ENCODE assay signal across 20 cellular contexts in genomic region chr2:119489232-119489952, GRCh38. TPM values are rescaled to one million over a fixed set of nuclear protein-coding genes. Genes with fewer than 3 reads are reported as not detected.
DNase-seq lines count a peak whose midpoint lies in the region; ATAC-seq, FAIRE-seq and TF ChIP-seq lines count a peak whose summit lies in the region.
"Had no signal": no experiment of that assay in that cellular context is flagged by ENCODE, and none has a peak within 500 bp of the region (broad histone marks: within the 10 kb centered on the region; RNA-seq: fewer than 3 reads in every experiment).

No MANE protein-coding gene starts in this region.

- CTCF ChIA-PET in A549 (lab: Yijun Ruan, JAX): interaction anchor here (4.2 to 8.2 kb wide), 2 partner anchors 10 to 13 kb away, joined by 19 to 77 read pairs; no protein-coding TSS in a partner anchor
- CTCF ChIA-PET in H1 (lab: Charles Lee; ENCODE audit: partially characterized antibody): interaction anchor here (0.7 to 7.1 kb wide), 12 partner anchors 13 to 439 kb away, joined by 3 to 100 read pairs (median 4); no protein-coding TSS in a partner anchor

- H2BK15ac ChIP-seq in H1 (ENCODE audit: low read length): no peak overlapping the region

- TF ChIP-seq POLR2A in A549 (IDR thresholded peaks at IDR 0.05; ENCODE audit: low read length): no peak
- TF ChIP-seq POLR2A in H1 (IDR thresholded peaks at IDR 0.05; ENCODE audit: control extremely low read depth in 1 of 2, low read depth in 2 of 2, low read length in 2 of 2): no peak

- no peaks in the 10 kb centered on the region for H3K4me1 Mint-ChIP-seq in activated T-cell treated with anti-CD3 and anti-CD28 coated beads, Interleukin-2, amount 50 U/mL, for 72 hours (ENCODE audit: low read depth)
- H3K4me1 Mint-ChIP-seq: CD4-positive, CD25-positive, alpha-beta regulatory T cell; stimulated activated effector memory CD8-positive, alpha-beta T cell treated with anti-CD3 and anti-CD28 coated beads, Interleukin-12 subunit alpha, Interleukin-12 subunit beta, amount 100 ng/mL, for 72 hours had no signal

- H3K4me2 ChIP-seq in A549 (no peak overlapping the region), H1 (ENCODE audit: insufficient read depth in 1 of 2, low read depth in 2 of 2, low read length in 2 of 2) (no peak overlapping the region)

- intact Hi-C loops in mucosa of descending colon (cut with DNase I, micrococcal nuclease): no loop called here

- no peaks in the 10 kb centered on the region for H3K9me3 ChIP-seq in A549
- no peaks in the 10 kb centered on the region for H3K9me3 ChIP-seq in H1 (ENCODE audit: insufficient read depth in 2 of 2, low read depth in 1 of 2, low read length in 1 of 2)
- no peaks in the 10 kb centered on the region for H3K9me3 ChIP-seq in mucosa of descending colon
- H3K9me3 ChIP-seq: tibial nerve had no signal

- H2BK120ac ChIP-seq in H1 (replicated peaks; ENCODE audit: low read depth, low read length): no peak overlapping the region

- H3K18ac ChIP-seq in H1 (ENCODE audit: extremely low read depth, low read length): no peak overlapping the region

- H3K23me2 ChIP-seq in H1 (ENCODE audit: low read depth, low read length): no peaks in the 10 kb centered on the region

- H3K4me3 ChIP-seq in A549 (no peak overlapping the region), H1 (ENCODE audit: extremely low read depth in 1 of 4, insufficient read depth in 2 of 4, low read depth in 3 of 4, low read length in 4 of 4) (no peak overlapping the region), mucosa of descending colon (no peak overlapping the region)
- H3K4me3 ChIP-seq: tibial nerve had no signal

- no peaks in the 10 kb centered on the region for H3K36me3 ChIP-seq in H1 (ENCODE audit: control insufficient read depth in 2 of 4, insufficient read depth in 4 of 4, low read length in 3 of 4)
- H3K36me3 ChIP-seq in mucosa of descending colon (ENCODE audit: low read depth): no peaks in the 10 kb centered on the region
- H3K36me3 ChIP-seq: tibial nerve had no signal

- TF ChIP-seq EP300 in A549 (IDR thresholded peaks at IDR 0.05) (no peak), H1 (IDR thresholded peaks at IDR 0.05; ENCODE audit: borderline replicate concordance in 1 of 2, low read depth in 2 of 2, low read length in 2 of 2) (no peak)

- ATAC-seq in A549: no peak
- ATAC-seq in mucosa of descending colon: peak; percentile 65
- ATAC-seq in HG02588 (IDR thresholded peaks at IDR 0.05; ENCODE audit: unreplicated experiment): no peak
- no peak for ATAC-seq in activated T-cell treated with anti-CD3 and anti-CD28 coated beads, Interleukin-2, amount 50 U/mL, for 72 hours (replicated peaks in 1 of 2)
- ATAC-seq: stimulated activated effector memory CD8-positive, alpha-beta T cell treated with anti-CD3 and anti-CD28 coated beads, Interleukin-12 subunit alpha, Interleukin-12 subunit beta, amount 100 ng/mL, for 72 hours had no signal

- no peak overlapping the region for H4K91ac ChIP-seq in H1 (replicated peaks; ENCODE audit: insufficient read length, low read length)

- no peaks in the 10 kb centered on the region for H3K36me3 Mint-ChIP-seq in activated T-cell treated with anti-CD3 and anti-CD28 coated beads, Interleukin-2, amount 50 U/mL, for 72 hours (ENCODE audit: insufficient read depth in 2 of 2)
- H3K36me3 Mint-ChIP-seq: CD4-positive, CD25-positive, alpha-beta regulatory T cell; stimulated activated effector memory CD8-positive, alpha-beta T cell treated with anti-CD3 and anti-CD28 coated beads, Interleukin-12 subunit alpha, Interleukin-12 subunit beta, amount 100 ng/mL, for 72 hours had no signal

- H3K79me2 ChIP-seq in H1 (ENCODE audit: control insufficient read depth in 1 of 2, insufficient read depth in 2 of 2, low read length in 2 of 2): no peaks in the 10 kb centered on the region

- POLR2A ChIA-PET in A549 (lab: Yijun Ruan, JAX): no interaction called here
- POLR2A ChIA-PET in H1 (lab: Charles Lee; ENCODE audit: partially characterized antibody): no interaction called here

- no peaks in the 10 kb centered on the region; a peak in 1 of 7 replicates for H3K27me3 ChIP-seq in H1 (replicated peaks in 1 of 4; ENCODE audit: control insufficient read depth in 3 of 4, extremely low read depth in 1 of 4, insufficient read depth in 3 of 4, low read length in 3 of 4)

- H3K4me3 Mint-ChIP-seq in activated T-cell treated with anti-CD3 and anti-CD28 coated beads, Interleukin-2, amount 50 U/mL, for 72 hours: no peak overlapping the region
- H3K4me3 Mint-ChIP-seq: activated naive CD4-positive, alpha-beta T cell treated with anti-CD3 and anti-CD28 coated beads for 36 hours; CD4-positive, CD25-positive, alpha-beta regulatory T cell; stimulated activated effector memory CD8-positive, alpha-beta T cell treated with anti-CD3 and anti-CD28 coated beads, Interleukin-12 subunit alpha, Interleukin-12 subunit beta, amount 100 ng/mL, for 72 hours had no signal

- H3K79me1 ChIP-seq in H1 (ENCODE audit: low read depth, low read length): no peaks in the 10 kb centered on the region

- peak overlapping the region; percentile 67 to 78; a peak in 5 of 6 replicates for H3K27ac ChIP-seq in A549
- H3K27ac ChIP-seq in H1 (ENCODE audit: low read depth, low read length): no peak overlapping the region
- H3K27ac ChIP-seq: RWPE1, tibial nerve had no signal

- H4K5ac ChIP-seq in H1 (ENCODE audit: insufficient read length, low read depth, low read length): no peak overlapping the region

- H3K56ac ChIP-seq in H1 (replicated peaks; ENCODE audit: insufficient read length, low read depth, low read length): no peak overlapping the region

- DNase-seq in A549 (ENCODE audit: low read depth in 1 of 2, low spot score in 1 of 2) (no peak), H1 (ENCODE audit: low read depth in 1 of 2, low spot score in 2 of 2) (no peak), mucosa of descending colon (peak in 2 of 3 donors; percentile 61 to 67), HuH-7 (ENCODE audit: low spot score) (no peak)
- no peak for DNase-seq in activated T-cell treated with anti-CD3 and anti-CD28 coated beads, Interleukin-2, amount 50 U/mL, for 72 hours
- DNase-seq: activated CD4-positive, alpha-beta T cell treated with anti-CD3 and anti-CD28 coated beads, Interleukin-2, amount 50 U/mL, for 48 hours; activated naive CD4-positive, alpha-beta T cell treated with anti-CD3 and anti-CD28 coated beads for 36 hours; activated T-cell treated with anti-CD3 and anti-CD28 coated beads for 4 hours; anterior cingulate cortex; CD4-positive, CD25-positive, alpha-beta regulatory T cell; cerebellar nuclear complex; KBM-7; NCI-H2081 had no signal

- H3K14ac ChIP-seq in H1 (ENCODE audit: insufficient read length): no peak overlapping the region

- no peak overlapping the region for H2BK5ac ChIP-seq in H1 (ENCODE audit: low read depth, low read length)

- peak overlapping the region; percentile 22; the same call in 1 of the 2 replicates for H2BK12ac ChIP-seq in H1 (ENCODE audit: low read depth, low read length)

- no peak for TF ChIP-seq RAD21 in A549 (conservative IDR thresholded peaks at IDR 0.05 in 1 of 2, IDR thresholded peaks at IDR 0.05 in 1 of 2)
- TF ChIP-seq RAD21 in H1 (IDR thresholded peaks at IDR 0.05 in 1 of 2, conservative IDR thresholded peaks at IDR 0.05 in 1 of 2; ENCODE audit: low read depth in 2 of 2, low read length in 2 of 2): no peak

- no peaks in the 10 kb centered on the region for H3K27me3 Mint-ChIP-seq in activated T-cell treated with anti-CD3 and anti-CD28 coated beads, Interleukin-2, amount 50 U/mL, for 72 hours (ENCODE audit: low read depth)
- H3K27me3 Mint-ChIP-seq: CD4-positive, CD25-positive, alpha-beta regulatory T cell had no signal

- H3K4ac ChIP-seq in H1 (replicated peaks; ENCODE audit: insufficient read length, low read depth, low read length): no peak overlapping the region

- no peak overlapping the region for H3K9ac ChIP-seq in H1 (replicated peaks in 1 of 4; ENCODE audit: extremely low read depth in 1 of 4, low read depth in 3 of 4, low read length in 3 of 4)

- no peak overlapping the region for H2AFZ ChIP-seq in H1 (ENCODE audit: low read length)

- TF ChIP-seq CTCF in A549 (IDR thresholded peaks at IDR 0.05): no peak
- TF ChIP-seq CTCF in H1 (IDR thresholded peaks at IDR 0.05; ENCODE audit: control extremely low read depth in 1 of 3, insufficient read depth in 1 of 3, low read depth in 1 of 3, low read length in 3 of 3): no peak
- TF ChIP-seq CTCF in mucosa of descending colon (IDR thresholded peaks at IDR 0.05): no peak

- FAIRE-seq in A549 (lab: Jason Lieb, UNC) (no peak), H1 (lab: Jason Lieb, UNC) (no peak)
- FAIRE-seq: islet of Langerhans had no signal

- H3K4me1 ChIP-seq in A549 (peaks cover 84% of the 10 kb centered on the region), H1 (replicated peaks in 1 of 4; ENCODE audit: control insufficient read depth in 3 of 4, insufficient read depth in 4 of 4, low read length in 3 of 4) (peaks cover 0 to 2% (median 1%) of the 10 kb centered on the region in 4 experiments; a peak in 5 of 7 replicates), mucosa of descending colon (ENCODE audit: low read depth) (peaks cover 10% of the 10 kb centered on the region)
- H3K4me1 ChIP-seq: tibial nerve had no signal

- H4K8ac ChIP-seq in H1 (ENCODE audit: extremely low read depth, insufficient read depth, low read length): no peak overlapping the region

- H3K23ac ChIP-seq in H1 (ENCODE audit: insufficient read length): no peak overlapping the region

- H3K9me3 Mint-ChIP-seq in activated T-cell treated with anti-CD3 and anti-CD28 coated beads, Interleukin-2, amount 50 U/mL, for 72 hours: no peaks in the 10 kb centered on the region
- H3K9me3 Mint-ChIP-seq: activated naive CD4-positive, alpha-beta T cell treated with anti-CD3 and anti-CD28 coated beads for 36 hours; stimulated activated effector memory CD8-positive, alpha-beta T cell treated with anti-CD3 and anti-CD28 coated beads, Interleukin-12 subunit alpha, Interleukin-12 subunit beta, amount 100 ng/mL, for 72 hours had no signal

- 81% methylated on average over 10 of the region's 10 CpGs for WGBS in A549 (ENCODE audit: missing lambda C conversion rate)
- 83% methylated on average over 10 of the region's 10 CpGs; no CpG with 5 or more reads in 1 of the 2 experiments for WGBS in H1 (ENCODE audit: extremely low coverage in 1 of 2, insufficient coverage in 1 of 2, insufficient read length in 1 of 2, insufficient replicate concordance in 2 of 2, low coverage in 1 of 2, low lambda C conversion rate in 2 of 2, missing lambda C conversion rate in 1 of 2), 2 experiments

- no peak overlapping the region for H3K27ac Mint-ChIP-seq in activated T-cell treated with anti-CD3 and anti-CD28 coated beads, Interleukin-2, amount 50 U/mL, for 72 hours
- H3K27ac Mint-ChIP-seq: activated naive CD4-positive, alpha-beta T cell treated with anti-CD3 and anti-CD28 coated beads for 36 hours; CD4-positive, CD25-positive, alpha-beta regulatory T cell; stimulated activated effector memory CD8-positive, alpha-beta T cell treated with anti-CD3 and anti-CD28 coated beads, Interleukin-12 subunit alpha, Interleukin-12 subunit beta, amount 100 ng/mL, for 72 hours had no signal

- 0 out of 2 replicates have a peak overlapping the region, but pooled peaks have one; percentile 53 for H2AK5ac ChIP-seq in H1 (ENCODE audit: low read depth, low read length)

- no peaks in the 10 kb centered on the region for H4K20me1 ChIP-seq in H1 (replicated peaks in 1 of 2; ENCODE audit: control insufficient read depth in 1 of 2, insufficient read depth in 2 of 2, low read length in 2 of 2)

- H2BK20ac ChIP-seq in H1 (ENCODE audit: low read length): no peak overlapping the region

RNA-seq across cellular contexts. Expression of gene SCTR, which starts 34.9 kb away (rescaled TPM):
- polyA plus RNA-seq in A549 (2011; rRNA removed) (not detected in 2 replicates), A549 (2017; fragmentation: RNase III; extraction: RNeasy Plus Mini Kit Qiagen cat#74134 plus additional on column Dnase treatment) (not detected in 3 replicates), H1 (2011; rRNA removed) (0.15 and 0.61 TPM in 2 replicates)
- not detected in 2 replicates for polyA plus RNA-seq in A549 (2012; cell fraction: cytosol; rRNA removed)
- polyA plus RNA-seq in A549 (2012; cell fraction: nucleus; rRNA removed): not detected in 2 replicates
- not detected in 2 replicates for polyA minus RNA-seq in A549 (2011; rRNA and poly(A)+ RNA removed)
- not detected in 2 replicates for total RNA-seq in H1 (2021; fragmentation: NEBNext Ultra II Directional; extraction: Animal tissue kit (Norgen Biotek cat#: 25700))
- 0.19 TPM for polyA plus RNA-seq in H1 (2011; cell fraction: cytosol; rRNA removed)
- polyA plus RNA-seq in H1 (2011; cell fraction: nucleus; rRNA removed): 1.2 TPM
- 0.48 to 0.96 TPM (median 0.52 TPM) in 3 of 4 replicates, not detected in the other for polyA plus RNA-seq in H1 (2012, experiment 1 of 2)
- 0.08 TPM for polyA plus RNA-seq in H1 (2012, experiment 2 of 2)
- 0.02 TPM for polyA plus RNA-seq in H1 (2013, experiment 1 of 2)
- 0.07 TPM for polyA plus RNA-seq in H1 (2013, experiment 2 of 2)
- 0.12 and 0.25 TPM in 2 replicates for polyA minus RNA-seq in H1 (2011; rRNA and poly(A)+ RNA removed)
- not detected for polyA minus RNA-seq in H1 (2011; cell fraction: cytosol; rRNA and poly(A)+ RNA removed)
- 0.40 TPM for polyA minus RNA-seq in H1 (2011; cell fraction: nucleus; rRNA and poly(A)+ RNA removed)
- under 1 TPM in 2 of 3 donors, not detected in 1; 0.25 to 0.32 TPM for total RNA-seq in mucosa of descending colon
- total RNA-seq in activated T-cell treated with anti-CD3 and anti-CD28 coated beads, Interleukin-2, amount 50 U/mL, for 72 hours: not detected
- total RNA-seq: activated naive CD4-positive, alpha-beta T cell treated with anti-CD3 and anti-CD28 coated beads for 36 hours; CD4-positive, CD25-positive, alpha-beta regulatory T cell; NCI-H460; tibial nerve had no signal
- polyA plus RNA-seq: AG04450; CD4-positive, CD25-positive, alpha-beta regulatory T cell had no signal

RNA-seq across cellular contexts. Expression of gene CFAP221, which starts 54.9 kb away (rescaled TPM):
- polyA plus RNA-seq in A549 (2011; rRNA removed) (0.17 and 0.22 TPM in 2 replicates), A549 (2017; fragmentation: RNase III; extraction: RNeasy Plus Mini Kit Qiagen cat#74134 plus additional on column Dnase treatment) (0.16 to 0.30 TPM (median 0.24 TPM) in 3 replicates), H1 (2011; rRNA removed) (0.05 and 0.14 TPM in 2 replicates)
- polyA plus RNA-seq in A549 (2012; cell fraction: cytosol; rRNA removed): 0.13 and 0.26 TPM in 2 replicates
- not detected in 2 replicates for polyA plus RNA-seq in A549 (2012; cell fraction: nucleus; rRNA removed)
- not detected in 2 replicates for polyA minus RNA-seq in A549 (2011; rRNA and poly(A)+ RNA removed)
- 0.36 and 0.71 TPM in 2 replicates for total RNA-seq in H1 (2021; fragmentation: NEBNext Ultra II Directional; extraction: Animal tissue kit (Norgen Biotek cat#: 25700))
- polyA plus RNA-seq in H1 (2011; cell fraction: cytosol; rRNA removed): 0.18 TPM
- polyA plus RNA-seq in H1 (2011; cell fraction: nucleus; rRNA removed): 0.11 TPM
- polyA plus RNA-seq in H1 (2012, experiment 1 of 2): 0.15 to 0.58 TPM (median 0.49 TPM) in 3 of 4 replicates, not detected in the other
- not detected for polyA plus RNA-seq in H1 (2012, experiment 2 of 2)
- polyA plus RNA-seq in H1 (2013, experiment 1 of 2): 0.36 TPM
- 0.33 TPM for polyA plus RNA-seq in H1 (2013, experiment 2 of 2)
- polyA minus RNA-seq in H1 (2011; rRNA and poly(A)+ RNA removed): 1.3 TPM in 1 of 2 replicates, not detected in the other
- polyA minus RNA-seq in H1 (2011; cell fraction: cytosol; rRNA and poly(A)+ RNA removed): not detected
- polyA minus RNA-seq in H1 (2011; cell fraction: nucleus; rRNA and poly(A)+ RNA removed): 0.80 TPM
- total RNA-seq in mucosa of descending colon: under 1 TPM in 1 of 3 donors, not detected in 2; 0.51 TPM
- not detected for total RNA-seq in activated T-cell treated with anti-CD3 and anti-CD28 coated beads, Interleukin-2, amount 50 U/mL, for 72 hours
- total RNA-seq: activated naive CD4-positive, alpha-beta T cell treated with anti-CD3 and anti-CD28 coated beads for 36 hours; CD4-positive, CD25-positive, alpha-beta regulatory T cell; NCI-H460 had no signal
- polyA plus RNA-seq: AG04450; CD4-positive, CD25-positive, alpha-beta regulatory T cell had no signal

RNA-seq across cellular contexts. Expression of gene TMEM37, which starts 57.7 kb away (rescaled TPM):
- 7.5 and 10.8 TPM in 2 replicates for polyA plus RNA-seq in A549 (2011; rRNA removed)
- 5.7 and 7.9 TPM in 2 replicates for polyA plus RNA-seq in A549 (2012; cell fraction: cytosol; rRNA removed)
- 4.7 and 5.0 TPM in 2 replicates for polyA plus RNA-seq in A549 (2012; cell fraction: nucleus; rRNA removed)
- polyA plus RNA-seq in A549 (2017; fragmentation: RNase III; extraction: RNeasy Plus Mini Kit Qiagen cat#74134 plus additional on column Dnase treatment): 3.3 to 5.1 TPM (median 4.7 TPM) in 3 replicates
- polyA minus RNA-seq in A549 (2011; rRNA and poly(A)+ RNA removed): 2.9 and 4.0 TPM in 2 replicates
- 9.9 and 11.0 TPM in 2 replicates for total RNA-seq in H1 (2021; fragmentation: NEBNext Ultra II Directional; extraction: Animal tissue kit (Norgen Biotek cat#: 25700))
- polyA plus RNA-seq in H1 (2011; rRNA removed): 16.2 and 20.4 TPM in 2 replicates
- 13.4 TPM for polyA plus RNA-seq in H1 (2011; cell fraction: cytosol; rRNA removed)
- polyA plus RNA-seq in H1 (2011; cell fraction: nucleus; rRNA removed): 13.5 TPM
- polyA plus RNA-seq in H1 (2012, experiment 1 of 2): 7.9 to 9.4 TPM (median 8.6 TPM) in 4 replicates
- 12.2 TPM for polyA plus RNA-seq in H1 (2012, experiment 2 of 2)
- 9.0 TPM for polyA plus RNA-seq in H1 (2013, experiment 1 of 2)
- polyA plus RNA-seq in H1 (2013, experiment 2 of 2): 10.0 TPM
- polyA minus RNA-seq in H1 (2011; rRNA and poly(A)+ RNA removed): 6.5 and 8.2 TPM in 2 replicates
- 4.6 TPM for polyA minus RNA-seq in H1 (2011; cell fraction: cytosol; rRNA and poly(A)+ RNA removed)
- 9.5 TPM for polyA minus RNA-seq in H1 (2011; cell fraction: nucleus; rRNA and poly(A)+ RNA removed)
- 100 to 1,000 TPM in 2 of 3 donors, 10 to 100 TPM in 1; 54.0 to 173 (median 100) TPM for total RNA-seq in mucosa of descending colon
- total RNA-seq in activated T-cell treated with anti-CD3 and anti-CD28 coated beads, Interleukin-2, amount 50 U/mL, for 72 hours: not detected
- total RNA-seq: activated naive CD4-positive, alpha-beta T cell treated with anti-CD3 and anti-CD28 coated beads for 36 hours; CD4-positive, CD25-positive, alpha-beta regulatory T cell had no signal

Comparison
In these comparisons a context has a peak if more than half of its experiments do, and no peak if none do; other contexts are left out.
1. DNase-seq: peak in mucosa of descending colon (2 of 3); none in A549 (0 of 2), H1 (0 of 2), activated T-cell treated with anti-CD3 and anti-CD28 coated beads, Interleukin-2, amount 50 U/mL, for 72 hours (0 of 2) and HuH-7 (single experiment).
2. RNA of gene TMEM37, which starts 57.7 kb away (total RNA-seq): 54.0 to 173 TPM in mucosa of descending colon and 9.9 to 11.0 TPM in H1; not detected in activated T-cell treated with anti-CD3 and anti-CD28 coated beads, Interleukin-2, amount 50 U/mL, for 72 hours; every median in the first group is over 10 times any median in the second.